Comparison of ENCODE assay signal across 9 cellular contexts in genomic region chr2:143936758-143937562, GRCh38.
DNase-seq lines count a peak whose midpoint lies in the region; ATAC-seq, FAIRE-seq and TF ChIP-seq lines count a peak whose summit lies in the region.
"Had no signal": no experiment of that assay in that cellular context is flagged by ENCODE, and none has a peak within 500 bp of the region (broad histone marks: within the 10 kb centered on the region; RNA-seq: fewer than 3 reads in every experiment).

No MANE protein-coding gene starts in this region.

- H3K36me3 ChIP-seq in right atrium auricular region, result no peaks in the 10 kb centered on the region

- CTCF ChIA-PET in CD4-positive, alpha-beta T cell (lab: Charles Lee), result interaction anchor here (0.5 kb wide), 1 partner anchor 924 kb away, joined by 3 read pairs; no protein-coding TSS in a partner anchor

- DNase-seq in GM12892 (ENCODE audit: insufficient read length) (peak; percentile 26), H54 (ENCODE audit: insufficient read length, low spot score) (no peak), NCI-H1092 (lab: John Stamatoyannopoulos, UW) (peak; percentile 21), right atrium auricular region (ENCODE audit: low spot score) (no peak), progenitor cell of endocrine pancreas (ENCODE audit: low spot score, unreplicated experiment) (peak; percentile 51), RCC 7860 (ENCODE audit: low spot score) (no peak)
- DNase-seq in activated naive CD8-positive, alpha-beta T cell treated with anti-CD3 and anti-CD28 coated beads for 36 hours, result peak; percentile 39
- no peak for DNase-seq in CD4-positive, alpha-beta T cell

- TF ChIP-seq POLR2A in GM12892 (IDR thresholded peaks at IDR 0.05; ENCODE audit: low read depth, low read length), result no peak
- TF ChIP-seq POLR2A in H54 (IDR thresholded peaks at IDR 0.05; ENCODE audit: low read depth, low read length), result peak; percentile 43; the same call in 1 of the 2 replicates

- no peak for ATAC-seq in CD4-positive, alpha-beta T cell (ENCODE audit: poor library complexity)

- H3K9me3 Mint-ChIP-seq in activated naive CD8-positive, alpha-beta T cell treated with anti-CD3 and anti-CD28 coated beads for 36 hours, result no peaks in the 10 kb centered on the region
- H3K9me3 Mint-ChIP-seq in progenitor cell of endocrine pancreas (ENCODE audit: low read depth), result no peaks in the 10 kb centered on the region
- no peaks in the 10 kb centered on the region for H3K9me3 Mint-ChIP-seq in CD4-positive, alpha-beta T cell

- H3K27me3 Mint-ChIP-seq in activated naive CD8-positive, alpha-beta T cell treated with anti-CD3 and anti-CD28 coated beads for 36 hours, result peaks cover 77% of the 10 kb centered on the region
- peaks cover 37% of the 10 kb centered on the region for H3K27me3 Mint-ChIP-seq in progenitor cell of endocrine pancreas
- peaks cover 73% of the 10 kb centered on the region for H3K27me3 Mint-ChIP-seq in CD4-positive, alpha-beta T cell

- no peaks in the 10 kb centered on the region for H3K27me3 ChIP-seq in right atrium auricular region
- H3K27me3 ChIP-seq in CD4-positive, alpha-beta T cell (ENCODE audit: control insufficient read depth, insufficient read depth, low read length), result peaks cover 35% of the 10 kb centered on the region

- intact Hi-C loops in CD4-positive, alpha-beta T cell (cut with DNase I, micrococcal nuclease), result no loop called here

- peak overlapping the region; percentile 35 to 62 for H3K4me3 ChIP-seq in right atrium auricular region

- no peaks in the 10 kb centered on the region for H3K36me3 Mint-ChIP-seq in activated naive CD8-positive, alpha-beta T cell treated with anti-CD3 and anti-CD28 coated beads for 36 hours
- H3K36me3 Mint-ChIP-seq in progenitor cell of endocrine pancreas (ENCODE audit: insufficient read depth), result no peaks in the 10 kb centered on the region
- no peaks in the 10 kb centered on the region for H3K36me3 Mint-ChIP-seq in CD4-positive, alpha-beta T cell (ENCODE audit: low read depth)

- POLR2A ChIA-PET in CD4-positive, alpha-beta T cell (lab: Charles Lee), result no interaction called here

- peaks cover 0 to 6% of the 10 kb centered on the region in 2 donors for H3K4me1 ChIP-seq in right atrium auricular region

- peak overlapping the region; percentile 70 for H3K4me3 Mint-ChIP-seq in activated naive CD8-positive, alpha-beta T cell treated with anti-CD3 and anti-CD28 coated beads for 36 hours
- H3K4me3 Mint-ChIP-seq in progenitor cell of endocrine pancreas (ENCODE audit: low read depth), result peak overlapping the region; percentile 61
- H3K4me3 Mint-ChIP-seq in CD4-positive, alpha-beta T cell, result no peak overlapping the region

- peak overlapping the region; percentile 31 to 83 for H3K27ac ChIP-seq in right atrium auricular region
- no peak overlapping the region for H3K27ac ChIP-seq in CD4-positive, alpha-beta T cell (ENCODE audit: low read depth, low read length)
- H3K27ac ChIP-seq: VCaP had no signal

- H3K9me3 ChIP-seq in right atrium auricular region, result no peaks in the 10 kb centered on the region
- H3K9me3 ChIP-seq in CD4-positive, alpha-beta T cell (ENCODE audit: control insufficient read depth, low read length), result no peaks in the 10 kb centered on the region

- H3K4me1 Mint-ChIP-seq in activated naive CD8-positive, alpha-beta T cell treated with anti-CD3 and anti-CD28 coated beads for 36 hours, result peaks cover 18% of the 10 kb centered on the region
- H3K4me1 Mint-ChIP-seq in progenitor cell of endocrine pancreas (ENCODE audit: low read depth), result peaks cover 29% of the 10 kb centered on the region
- peaks cover 16% of the 10 kb centered on the region for H3K4me1 Mint-ChIP-seq in CD4-positive, alpha-beta T cell (ENCODE audit: low read depth)

- H3K27ac Mint-ChIP-seq in activated naive CD8-positive, alpha-beta T cell treated with anti-CD3 and anti-CD28 coated beads for 36 hours, result no peak overlapping the region
- H3K27ac Mint-ChIP-seq in progenitor cell of endocrine pancreas, result peak overlapping the region; percentile 27
- no peak overlapping the region for H3K27ac Mint-ChIP-seq in CD4-positive, alpha-beta T cell

- TF ChIP-seq CTCF in right atrium auricular region (IDR thresholded peaks at IDR 0.05), result no peak
- TF ChIP-seq CTCF in progenitor cell of endocrine pancreas (IDR thresholded peaks at IDR 0.05; ENCODE audit: unreplicated experiment), result no peak
- no peak for TF ChIP-seq CTCF in CD4-positive, alpha-beta T cell (IDR thresholded peaks at IDR 0.05)

- peak; percentile 61 for FAIRE-seq in GM12892 (lab: Jason Lieb, UNC)
- no peak for FAIRE-seq in H54 (lab: Jason Lieb, UNC)
- no peak for FAIRE-seq in RCC 7860 (lab: Jason Lieb, UNC)

Comparison
In these comparisons a context has a peak if more than half of its experiments do, and no peak if none do; other contexts are left out.
1. DNase-seq: peak in GM12892 (single experiment), NCI-H1092 (single experiment), activated naive CD8-positive, alpha-beta T cell treated with anti-CD3 and anti-CD28 coated beads for 36 hours (single experiment) and progenitor cell of endocrine pancreas (single experiment); none in H54 (single experiment), right atrium auricular region (single experiment), CD4-positive, alpha-beta T cell (0 of 10) and RCC 7860 (single experiment).